In genomic region chr7:26078437-26079362, GRCh38 we compare ENCODE assay signal across 8 cellular contexts.
A peak's percentile ranks its signal among the peaks of the same experiment; 100 is the strongest.
DNase-seq lines count a peak whose midpoint lies in the region; ATAC-seq and TF ChIP-seq lines count a peak whose summit lies in the region.

No MANE protein-coding gene starts in this region.

- POLR2A ChIA-PET in Caco-2 (lab: Charles Lee): interaction anchor here (0.5 kb wide), 2 partner anchors 83 to 212 kb away, joined by 3 to 4 read pairs; no protein-coding TSS in a partner anchor

- H3K4me3 ChIP-seq in Caco-2 (ENCODE audit: low read depth, low read length) (no peak overlapping the region), HUES48 (ENCODE audit: low read depth, low read length) (0 out of 2 replicates have a peak overlapping the region, but pooled peaks have one; percentile 3), neural progenitor cell (peak overlapping the region; percentile 1)

- H2AFZ ChIP-seq in neural progenitor cell (replicated peaks): no peak overlapping the region

- H3K36me3 Mint-ChIP-seq in Caco-2 (ENCODE audit: insufficient read depth, unreplicated experiment) (no peaks in the 10 kb centered on the region), endothelial cell (ENCODE audit: low read depth, unreplicated experiment) (no peaks in the 10 kb centered on the region), neural progenitor cell (no peaks in the 10 kb centered on the region)

- H3K27ac Mint-ChIP-seq in Caco-2 (ENCODE audit: unreplicated experiment) (no peak overlapping the region), endothelial cell (ENCODE audit: unreplicated experiment) (no peak overlapping the region), neural progenitor cell (no peak overlapping the region)

- intact Hi-C loops in Caco-2 (cut with micrococcal nuclease; ENCODE audit: unreplicated experiment): no loop called here

- no peaks in the 10 kb centered on the region for H3K9me3 ChIP-seq in Caco-2
- no peaks in the 10 kb centered on the region for H3K9me3 ChIP-seq in HUES48 (ENCODE audit: control insufficient read depth, insufficient read depth, low read length)
- H3K9me3 ChIP-seq in neural progenitor cell (ENCODE audit: low read depth): no peaks in the 10 kb centered on the region

- H3K4me1 ChIP-seq in Caco-2 (peaks cover 36% of the 10 kb centered on the region), HUES48 (ENCODE audit: control insufficient read depth, insufficient read depth, low read length) (peaks cover 13% of the 10 kb centered on the region; the same call in 1 of the 2 replicates), neural progenitor cell (peaks cover 43% of the 10 kb centered on the region)

- DNase-seq in Caco-2: peak; percentile 72 to 81
- peak; percentile 7 for DNase-seq in NK-92 (lab: John Stamatoyannopoulos, UW; ENCODE audit: unreplicated experiment)
- peak; percentile 43 to 58 (median 49) for DNase-seq in activated CD8-positive, alpha-beta memory T cell treated with anti-CD3 and anti-CD28 coated beads for 48 hours (ENCODE audit: low read depth in 2 of 3, low spot score in 2 of 3)
- peak; percentile 82 for DNase-seq in endothelial cell (ENCODE audit: low spot score)
- peak; percentile 93 for DNase-seq in neural progenitor cell (ENCODE audit: low spot score)
- peak; percentile 61 for DNase-seq in superior temporal gyrus (ENCODE audit: extremely low spot score)

- TF ChIP-seq CTCF in Caco-2 (IDR thresholded peaks at IDR 0.05; ENCODE audit: insufficient read depth in 1 of 2, low read depth in 1 of 2, low read length in 1 of 2, severe bottlenecking in 1 of 2, unreplicated experiment in 1 of 2) (peak in 1 of 2 experiments; percentile 64), endothelial cell (IDR thresholded peaks at IDR 0.05; ENCODE audit: unreplicated experiment) (no peak), neural progenitor cell (IDR thresholded peaks at IDR 0.05) (peak; percentile 52)

- H3K9ac ChIP-seq in HUES48 (ENCODE audit: low read depth, low read length) (no peak overlapping the region), neural progenitor cell (no peak overlapping the region)

- H3K27me3 ChIP-seq in Caco-2 (replicated peaks; ENCODE audit: control insufficient read depth, insufficient read depth, low read length): no peaks in the 10 kb centered on the region
- H3K27me3 ChIP-seq in HUES48 (ENCODE audit: control insufficient read depth, insufficient read depth, low read length): no peaks in the 10 kb centered on the region
- H3K27me3 ChIP-seq in neural progenitor cell: no peaks in the 10 kb centered on the region

- no TSS peak for BruUV-seq in Caco-2 (replicated peaks; lab: Mats Ljungman, UMichigan)

- H3K27ac ChIP-seq in HUES48 (ENCODE audit: low read depth, low read length) (no peak overlapping the region), neural progenitor cell (no peak overlapping the region)

- no peak overlapping the region for H3K4me3 Mint-ChIP-seq in Caco-2 (ENCODE audit: unreplicated experiment)
- H3K4me3 Mint-ChIP-seq in endothelial cell (ENCODE audit: unreplicated experiment): no peak overlapping the region
- peak overlapping the region; percentile 65 for H3K4me3 Mint-ChIP-seq in neural progenitor cell

- H3K4me2 ChIP-seq in neural progenitor cell: peak overlapping the region; percentile 53

- H3K9me3 Mint-ChIP-seq in Caco-2 (ENCODE audit: unreplicated experiment) (no peaks in the 10 kb centered on the region), endothelial cell (ENCODE audit: unreplicated experiment) (no peaks in the 10 kb centered on the region), neural progenitor cell (no peaks in the 10 kb centered on the region)

- no peaks in the 10 kb centered on the region for H3K79me2 ChIP-seq in neural progenitor cell (ENCODE audit: low read depth)

- no peaks in the 10 kb centered on the region for H3K27me3 Mint-ChIP-seq in Caco-2 (ENCODE audit: insufficient read depth, unreplicated experiment)
- H3K27me3 Mint-ChIP-seq in endothelial cell (ENCODE audit: unreplicated experiment): peaks cover 2% of the 10 kb centered on the region
- H3K27me3 Mint-ChIP-seq in neural progenitor cell (ENCODE audit: insufficient read depth, low read depth): peaks cover 5% of the 10 kb centered on the region

- no peaks in the 10 kb centered on the region for H3K36me3 ChIP-seq in Caco-2 (ENCODE audit: control insufficient read depth, insufficient read depth, low read length)
- no peaks in the 10 kb centered on the region for H3K36me3 ChIP-seq in HUES48 (ENCODE audit: control insufficient read depth, insufficient read depth, low read length)
- no peaks in the 10 kb centered on the region for H3K36me3 ChIP-seq in neural progenitor cell

- ATAC-seq in GM21381 (IDR thresholded peaks at IDR 0.05; ENCODE audit: unreplicated experiment): peak; percentile 96

- no peaks in the 10 kb centered on the region for H4K20me1 ChIP-seq in neural progenitor cell (ENCODE audit: low read depth)

- H3K4me1 Mint-ChIP-seq in Caco-2 (ENCODE audit: low read depth, unreplicated experiment): peaks cover 22% of the 10 kb centered on the region
- H3K4me1 Mint-ChIP-seq in endothelial cell (ENCODE audit: unreplicated experiment): peaks cover 25% of the 10 kb centered on the region
- peaks cover 50% of the 10 kb centered on the region for H3K4me1 Mint-ChIP-seq in neural progenitor cell

- peaks cover 8% of the 10 kb centered on the region for H3F3A ChIP-seq in neural progenitor cell (ENCODE audit: low read depth)

- CTCF ChIA-PET in Caco-2 (lab: Charles Lee): interaction anchor here (0.6 to 1.4 kb wide), 5 partner anchors 10 to 120 kb away, joined by 3 to 8 read pairs (median 4); partner anchors contain the start of gene NFE2L3

Comparison
In these comparisons a context has a peak if more than half of its experiments do, and no peak if none do; other contexts are left out.
1. DNase-seq: peak in every context shown above with its lines; median percentile 93 in neural progenitor cell; 82 in endothelial cell; 76 in Caco-2; 61 in superior temporal gyrus; 49 in activated CD8-positive, alpha-beta memory T cell treated with anti-CD3 and anti-CD28 coated beads for 48 hours; 7 in NK-92.